In genomic region chr19:40443131-40443929, GRCh38 we compare ENCODE assay signal across 1 cellular context.
TF ChIP-seq lines count a peak whose summit lies in the region.

No MANE protein-coding gene starts in this region.

TF ChIP-seq in HepG2, 621 proteins besides CTCF, POLR2A, EP300 and RAD21 (continued from another document and continues in another):
- peak in 1 of 2 experiments; percentile 55; a peak in 1 of 4 replicates for TF ChIP-seq REST (IDR thresholded peaks at IDR 0.05; ENCODE audit: borderline replicate concordance in 1 of 2, low read depth in 1 of 2, low read length in 2 of 2)
- no peak for TF ChIP-seq TSC22D2 (CRISPR knock-in tag; IDR thresholded peaks at IDR 0.05; ENCODE audit: borderline replicate concordance)
- no peak for TF ChIP-seq ZNF616 (CRISPR knock-in tag; IDR thresholded peaks at IDR 0.05; ENCODE audit: low read depth)
- no peak for TF ChIP-seq RBM39 (IDR thresholded peaks at IDR 0.05; ENCODE audit: low read depth, low read length, poor library complexity, severe bottlenecking)
- TF ChIP-seq NFE2L2 (IDR thresholded peaks at IDR 0.05; ENCODE audit: low read length) = no peak
- no peak for TF ChIP-seq JDP2 (CRISPR knock-in tag; IDR thresholded peaks at IDR 0.05; ENCODE audit: borderline replicate concordance)
- TF ChIP-seq MLLT10 (CRISPR knock-in tag; IDR thresholded peaks at IDR 0.05) = no peak
- TF ChIP-seq ZNF605 (CRISPR knock-in tag; IDR thresholded peaks at IDR 0.05) = no peak; the same call in 1 of the 2 replicates
- TF ChIP-seq ZNF646 (CRISPR knock-in tag; IDR thresholded peaks at IDR 0.05) = no peak
- no peak for TF ChIP-seq MATR3 (CRISPR knock-in tag; IDR thresholded peaks at IDR 0.05)
- no peak for TF ChIP-seq JUNB (CRISPR knock-in tag; IDR thresholded peaks at IDR 0.05; ENCODE audit: borderline replicate concordance)
- TF ChIP-seq SNAPC5 (CRISPR knock-in tag; IDR thresholded peaks at IDR 0.05; ENCODE audit: borderline replicate concordance) = no peak
- TF ChIP-seq FOXC1 (CRISPR knock-in tag; IDR thresholded peaks at IDR 0.05; ENCODE audit: borderline replicate concordance) = peak; percentile 73; the same call in 1 of the 2 replicates
- TF ChIP-seq ZKSCAN8 (CRISPR knock-in tag; IDR thresholded peaks at IDR 0.05; ENCODE audit: borderline replicate concordance) = no peak
- no peak for TF ChIP-seq ZBTB39 (CRISPR knock-in tag; IDR thresholded peaks at IDR 0.05)
- no peak for TF ChIP-seq GPBP1L1 (CRISPR knock-in tag; IDR thresholded peaks at IDR 0.05)
- no peak for TF ChIP-seq SRY (CRISPR knock-in tag; IDR thresholded peaks at IDR 0.05)
- TF ChIP-seq FOXK2 (IDR thresholded peaks at IDR 0.05) = no peak
- peak; percentile 47; the same call in 1 of the 2 replicates for TF ChIP-seq DMAP1 (CRISPR knock-in tag; IDR thresholded peaks at IDR 0.05)
- no peak for TF ChIP-seq SRF (IDR thresholded peaks at IDR 0.05; ENCODE audit: low read depth, low read length)
- TF ChIP-seq ZNF275 (CRISPR knock-in tag; IDR thresholded peaks at IDR 0.05; ENCODE audit: borderline replicate concordance) = no peak
- TF ChIP-seq ZNF432 (CRISPR knock-in tag; IDR thresholded peaks at IDR 0.05; ENCODE audit: borderline replicate concordance) = 0 out of 2 replicates have a peak, but pooled peaks have one; percentile 72
- TF ChIP-seq THAP8 (CRISPR knock-in tag; IDR thresholded peaks at IDR 0.05; ENCODE audit: borderline replicate concordance) = no peak
- no peak for TF ChIP-seq ATF3 (CRISPR knock-in tag; IDR thresholded peaks at IDR 0.05)
- no peak for TF ChIP-seq MIER2 (CRISPR knock-in tag; IDR thresholded peaks at IDR 0.05)
- TF ChIP-seq RELA (CRISPR knock-in tag; IDR thresholded peaks at IDR 0.05) = 0 out of 2 replicates have a peak, but pooled peaks have one; percentile 46
- TF ChIP-seq KMT2A (CRISPR knock-in tag; IDR thresholded peaks at IDR 0.05) = no peak
- peak; percentile 61 for TF ChIP-seq NFYC (CRISPR knock-in tag; IDR thresholded peaks at IDR 0.05)
- peak; percentile 74; the same call in 1 of the 2 replicates for TF ChIP-seq HOXA5 (CRISPR knock-in tag; IDR thresholded peaks at IDR 0.05)
- TF ChIP-seq ZNF331 (CRISPR knock-in tag; IDR thresholded peaks at IDR 0.05) = peak; percentile 36; the same call in 1 of the 2 replicates
- no peak for TF ChIP-seq HIC2 (CRISPR knock-in tag; IDR thresholded peaks at IDR 0.05; ENCODE audit: low read depth)
- TF ChIP-seq ZNF530 (CRISPR knock-in tag; IDR thresholded peaks at IDR 0.05; ENCODE audit: low read depth) = no peak
- TF ChIP-seq ARID3A (IDR thresholded peaks at IDR 0.05; ENCODE audit: low read depth, low read length) = peak; percentile 16; the same call in 1 of the 2 replicates
- no peak for TF ChIP-seq ZC3H13 (CRISPR knock-in tag; IDR thresholded peaks at IDR 0.05)
- peak; percentile 59; the same call in 1 of the 2 replicates for TF ChIP-seq MEF2D (CRISPR knock-in tag; IDR thresholded peaks at IDR 0.05)
- no peak for TF ChIP-seq ZNF816 (CRISPR knock-in tag; IDR thresholded peaks at IDR 0.05; ENCODE audit: borderline replicate concordance)
- no peak for TF ChIP-seq CERS6 (CRISPR knock-in tag; IDR thresholded peaks at IDR 0.05)
- peak; percentile 93 for TF ChIP-seq PRPF4 (IDR thresholded peaks at IDR 0.05; ENCODE audit: low read depth, low read length, poor library complexity, severe bottlenecking)
- TF ChIP-seq LCORL (IDR thresholded peaks at IDR 0.05) = no peak
- peak; percentile 85 for TF ChIP-seq LCORL (CRISPR knock-in tag; IDR thresholded peaks at IDR 0.05)
- peak; percentile 79 for TF ChIP-seq AGO2 (optimal IDR thresholded peaks at IDR 0.05; ENCODE audit: low read depth, low read length)
- TF ChIP-seq EEA1 (CRISPR knock-in tag; IDR thresholded peaks at IDR 0.05; ENCODE audit: borderline replicate concordance) = no peak
